ENCODE assay signal across 7 cellular contexts in genomic region chr17:40176409-40177110, GRCh38. TPM values are rescaled to one million over a fixed set of nuclear protein-coding genes. Genes with fewer than 3 reads are reported as not detected.
DNase-seq lines count a peak whose midpoint lies in the region; ATAC-seq and TF ChIP-seq lines count a peak whose summit lies in the region.

No MANE protein-coding gene starts in this region.

- intact Hi-C loops in tibial artery (cut with DNase I; ENCODE audit: low total_unique reads): no loop called here

- DNase-seq in GM23338 (ENCODE audit: low spot score) (no peak), NCI-H345 treated with DMSO at 0.1 percent for 48 hours (lab: John Stamatoyannopoulos, UW; ENCODE audit: unreplicated experiment) (peak; percentile 46), substantia nigra (lab: John Stamatoyannopoulos, UW) (no peak), tibial artery (no peak)
- no peak for DNase-seq in effector memory CD8-positive, alpha-beta T cell

- H3K9ac ChIP-seq in rectal smooth muscle tissue (ENCODE audit: low read length): no peak overlapping the region

- no peak overlapping the region for H2AFZ ChIP-seq in GM23338

- H3K27me3 ChIP-seq in GM23338 (ENCODE audit: insufficient read depth) (no peaks in the 10 kb centered on the region), rectal smooth muscle tissue (ENCODE audit: control insufficient read depth, insufficient read depth, low read length) (no peaks in the 10 kb centered on the region), tibial artery (no peaks in the 10 kb centered on the region)

- peaks cover 32% of the 10 kb centered on the region for H3K4me1 Mint-ChIP-seq in GM23338
- peaks cover 0 to 9% of the 10 kb centered on the region in 2 donors for H3K4me1 Mint-ChIP-seq in effector memory CD8-positive, alpha-beta T cell (ENCODE audit: low read depth in 2 of 2)

- peak; percentile 3 for ATAC-seq in GM23338
- no peak for ATAC-seq in effector memory CD8-positive, alpha-beta T cell (replicated peaks)
- ATAC-seq in GM19328 (IDR thresholded peaks at IDR 0.05; ENCODE audit: unreplicated experiment): no peak

- peaks cover 15% of the 10 kb centered on the region for H3K27me3 Mint-ChIP-seq in GM23338 (ENCODE audit: insufficient read depth, low read depth, poor library complexity)
- no peaks in the 10 kb centered on the region for H3K27me3 Mint-ChIP-seq in effector memory CD8-positive, alpha-beta T cell

- H3K4me3 Mint-ChIP-seq in GM23338: peak overlapping the region; percentile 62
- peak overlapping the region; percentile 41 to 49 for H3K4me3 Mint-ChIP-seq in effector memory CD8-positive, alpha-beta T cell

- no peaks in the 10 kb centered on the region for H3K79me2 ChIP-seq in GM23338 (replicated peaks; ENCODE audit: insufficient read depth)

- H3K9me2 ChIP-seq in GM23338 (ENCODE audit: insufficient read depth): no peaks in the 10 kb centered on the region

- H3K4me2 ChIP-seq in GM23338: peak overlapping the region; percentile 99

- H3F3A ChIP-seq in GM23338 (replicated peaks; ENCODE audit: low read depth): peaks cover 13% of the 10 kb centered on the region; the same call in 1 of the 2 replicates

- H3K9me3 Mint-ChIP-seq in GM23338: no peaks in the 10 kb centered on the region; the same call in 2 of the 3 replicates
- no peaks in the 10 kb centered on the region for H3K9me3 Mint-ChIP-seq in effector memory CD8-positive, alpha-beta T cell

- H3K27ac ChIP-seq in GM23338 (ENCODE audit: low read depth): 0 out of 2 replicates have a peak overlapping the region, but pooled peaks have one; percentile 45
- no peak overlapping the region for H3K27ac ChIP-seq in rectal smooth muscle tissue (ENCODE audit: low read depth, low read length)
- H3K27ac ChIP-seq in substantia nigra (ENCODE audit: low read depth, low read length, poor library complexity, severe bottlenecking): no peak overlapping the region
- no peak overlapping the region for H3K27ac ChIP-seq in tibial artery

- H4K20me1 ChIP-seq in GM23338 (replicated peaks; ENCODE audit: insufficient read depth): peaks cover 8% of the 10 kb centered on the region; the same call in 1 of the 2 replicates

- H3K4me1 ChIP-seq in GM23338 (ENCODE audit: insufficient read depth) (no peaks in the 10 kb centered on the region; the same call in 1 of the 2 replicates), rectal smooth muscle tissue (ENCODE audit: control insufficient read depth, insufficient read depth, low read length) (no peaks in the 10 kb centered on the region), tibial artery (peaks cover 0 to 21% (median 14%) of the 10 kb centered on the region in 4 donors)

- no peak for TF ChIP-seq CTCF in GM23338 (conservative IDR thresholded peaks at IDR 0.05; ENCODE audit: low read depth in 2 of 2)
- no peak for TF ChIP-seq CTCF in tibial artery (IDR thresholded peaks at IDR 0.05)

- H3K36me3 ChIP-seq in GM23338 (ENCODE audit: insufficient read depth) (peaks cover 6% of the 10 kb centered on the region; the same call in 1 of the 2 replicates), rectal smooth muscle tissue (ENCODE audit: control insufficient read depth, insufficient read depth, low read length) (peaks cover 4% of the 10 kb centered on the region), tibial artery (peaks cover 23 to 42% (median 26%) of the 10 kb centered on the region in 3 donors)

- peaks cover 36% of the 10 kb centered on the region for H3K36me3 Mint-ChIP-seq in GM23338 (ENCODE audit: low read depth)
- peaks cover 31% of the 10 kb centered on the region for H3K36me3 Mint-ChIP-seq in effector memory CD8-positive, alpha-beta T cell (ENCODE audit: insufficient read depth)

- H3K4me3 ChIP-seq in GM23338 (peak overlapping the region; percentile 90; the same call in 1 of the 2 replicates), rectal smooth muscle tissue (ENCODE audit: low read length) (peak overlapping the region; percentile 16), tibial artery (no peak overlapping the region)

- H3K9me3 ChIP-seq in tibial artery: no peaks in the 10 kb centered on the region

- no peak overlapping the region for H3K27ac Mint-ChIP-seq in GM23338
- H3K27ac Mint-ChIP-seq in effector memory CD8-positive, alpha-beta T cell: no peak overlapping the region

TF ChIP-seq in GM23338, 12 proteins besides CTCF, POLR2A, EP300 and RAD21 (continues in another document):
- TF ChIP-seq STAT1 (IDR thresholded peaks at IDR 0.05; ENCODE audit: unreplicated experiment): no peak
- no peak for TF ChIP-seq ZNF462 (CRISPR knock-in tag; IDR thresholded peaks at IDR 0.05)
- no peak for TF ChIP-seq JUNB (IDR thresholded peaks at IDR 0.05; ENCODE audit: unreplicated experiment)
- TF ChIP-seq ZNF331 (CRISPR knock-in tag; IDR thresholded peaks at IDR 0.05; ENCODE audit: low read depth): no peak
- no peak for TF ChIP-seq EZH2phosphoT487 (IDR thresholded peaks at IDR 0.05; ENCODE audit: unreplicated experiment)
- no peak for TF ChIP-seq ETS1 (IDR thresholded peaks at IDR 0.05)
- TF ChIP-seq CREB1 (CRISPR knock-in tag; IDR thresholded peaks at IDR 0.05; ENCODE audit: low read depth): no peak

RNA-seq across cellular contexts. Expression of gene RAPGEFL1, which starts 0.7 kb away (rescaled TPM):
- total RNA-seq in GM23338 (2014; rRNA removed; shearing (Covaris generic)): 10.4 and 14.0 TPM in 2 replicates
- 5.0 and 6.7 TPM in 2 replicates for polyA plus RNA-seq in GM23338 (2016; fragmentation: Nextera tagmentation; extraction: Ambion mirVana)

RNA-seq across cellular contexts. Expression of gene CASC3, which starts 36.2 kb away (rescaled TPM):
- 76.1 and 82.9 TPM in 2 replicates for total RNA-seq in GM23338 (2014; rRNA removed; shearing (Covaris generic))
- 34.4 and 37.5 TPM in 2 replicates for polyA plus RNA-seq in GM23338 (2016; fragmentation: Nextera tagmentation; extraction: Ambion mirVana)

RNA-seq across cellular contexts. Expression of gene WIPF2, which starts 42.5 kb away (rescaled TPM):
- total RNA-seq in GM23338 (2014; rRNA removed; shearing (Covaris generic)): 9.2 and 10.8 TPM in 2 replicates
- 9.2 and 11.7 TPM in 2 replicates for polyA plus RNA-seq in GM23338 (2016; fragmentation: Nextera tagmentation; extraction: Ambion mirVana)

RNA-seq across cellular contexts. Expression of gene MSL1, which starts 54.8 kb away (rescaled TPM):
- total RNA-seq in GM23338 (2014; rRNA removed; shearing (Covaris generic)): 52.5 and 56.5 TPM in 2 replicates
- polyA plus RNA-seq in GM23338 (2016; fragmentation: Nextera tagmentation; extraction: Ambion mirVana): 14.3 and 16.2 TPM in 2 replicates

Comparison
In these comparisons a context has a peak if more than half of its experiments do, and no peak if none do; other contexts are left out.
1. H3K4me3 ChIP-seq: peak in GM23338 (single experiment) and rectal smooth muscle tissue (single experiment); none in tibial artery (0 of 2).